In the genomic region with DNA sequence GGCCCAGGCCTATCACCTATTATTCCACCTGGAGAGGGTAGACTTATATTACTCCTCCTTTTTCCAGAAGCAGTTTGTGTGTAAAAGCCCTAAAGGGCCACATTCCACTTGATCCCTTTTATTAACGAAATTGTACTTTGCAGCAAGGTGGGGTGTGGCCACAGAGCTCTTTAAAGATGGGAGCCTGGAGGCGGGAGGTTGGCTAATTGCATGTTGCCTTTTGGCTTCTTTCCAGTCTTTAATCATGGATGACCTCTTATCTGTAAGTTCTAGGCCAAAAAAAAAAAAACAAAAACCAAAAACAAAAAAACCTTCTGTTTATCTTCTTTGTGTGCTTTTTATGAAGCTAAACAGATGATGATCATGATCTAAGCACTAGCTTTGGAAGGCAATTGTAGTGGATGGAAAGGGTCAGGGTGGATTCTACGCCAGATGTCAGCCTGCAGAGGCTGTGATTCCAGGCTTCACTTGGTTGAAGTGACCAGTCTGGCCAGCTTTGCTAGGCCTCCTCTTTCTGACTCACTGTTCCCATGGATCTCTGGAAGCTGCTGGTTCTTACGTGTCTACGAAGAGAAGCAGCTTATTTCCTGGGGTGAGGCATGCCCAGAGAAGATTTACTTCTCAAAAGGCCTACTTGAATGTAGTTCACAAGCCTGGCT, we compare ENCODE assay signal across 9 cellular contexts.
DNase-seq lines count a peak whose midpoint lies in the region; ATAC-seq and TF ChIP-seq lines count a peak whose summit lies in the region.
"Had no signal": no experiment of that assay in that cellular context is flagged by ENCODE, and none has a peak within 500 bp of the region (broad histone marks: within the 10 kb centered on the region; RNA-seq: fewer than 3 reads in every experiment).

No MANE protein-coding gene starts in this region.

- peak; percentile 82 for DNase-seq in BJ (ENCODE audit: low read depth)
- DNase-seq in NCI-H748 treated with DMSO at 0.1 percent for 48 hours (lab: John Stamatoyannopoulos, UW) = peak; percentile 71
- peak; percentile 37 to 81 for DNase-seq in foreskin keratinocyte
- peak; percentile 79 to 87 for DNase-seq in trophoblast cell
- no peak for DNase-seq in pons (ENCODE audit: low spot score)
- DNase-seq: NCI-H510A treated with DMSO at 0.1 percent for 48 hours had no signal

- H2AFZ ChIP-seq in trophoblast cell (ENCODE audit: insufficient read depth, low read length, poor library complexity) = no peak overlapping the region

- H3K14ac ChIP-seq in trophoblast cell (ENCODE audit: low read length) = peak overlapping the region; percentile 18

- H3K27me3 ChIP-seq in BJ (ENCODE audit: control insufficient read depth, insufficient read depth, low read length) = no peaks in the 10 kb centered on the region
- H3K27me3 ChIP-seq in foreskin keratinocyte = no peaks in the 10 kb centered on the region
- no peaks in the 10 kb centered on the region for H3K27me3 ChIP-seq in trophoblast cell (ENCODE audit: insufficient read depth, low read length)

- no peaks in the 10 kb centered on the region for H3K36me3 ChIP-seq in BJ (ENCODE audit: control insufficient read depth, insufficient read depth, low read length)
- H3K36me3 ChIP-seq in trophoblast cell (ENCODE audit: control insufficient read depth in 1 of 2, insufficient read depth in 2 of 2, low read length in 2 of 2) = no peaks in the 10 kb centered on the region

- H3K23ac ChIP-seq in trophoblast cell (ENCODE audit: low read length) = no peak overlapping the region

- ATAC-seq in foreskin keratinocyte = peak; percentile 66
- no peak for ATAC-seq in activated CD4-positive, CD25-positive, alpha-beta regulatory T cell treated with anti-CD3 and anti-CD28 coated beads, Interleukin-2, amount 50 U/mL, for 24 hours
- no peak for ATAC-seq in GM21381 (IDR thresholded peaks at IDR 0.05; ENCODE audit: unreplicated experiment)
- ATAC-seq in GM21528 (IDR thresholded peaks at IDR 0.05; ENCODE audit: low FRiP score, unreplicated experiment) = no peak

- H3K79me1 ChIP-seq in trophoblast cell (ENCODE audit: low read length) = peaks cover 39% of the 10 kb centered on the region

- H3K27ac ChIP-seq in foreskin keratinocyte = no peak overlapping the region
- H3K27ac ChIP-seq in trophoblast cell (ENCODE audit: low read depth, low read length) = peak overlapping the region; percentile 79

- TF ChIP-seq CTCF in BJ (IDR thresholded peaks at IDR 0.05; ENCODE audit: insufficient read depth, low read depth, low read length) (no peak), foreskin keratinocyte (conservative IDR thresholded peaks at IDR 0.05) (no peak)

- no peak overlapping the region for H4K12ac ChIP-seq in trophoblast cell (ENCODE audit: low read depth, low read length)

- no CpG with 5 or more reads among the region's 5 CpGs for WGBS in trophoblast cell (ENCODE audit: extremely low coverage, insufficient coverage, insufficient read length)

- CTCF ChIA-PET in BJ (lab: Yijun Ruan, JAX) = interaction anchor here (0.6 to 1.9 kb wide), 3 partner anchors 26 to 189 kb away, joined by 3 to 4 read pairs (median 4); no protein-coding TSS in a partner anchor

- no peaks in the 10 kb centered on the region for H3K9me3 ChIP-seq in trophoblast cell (ENCODE audit: insufficient read depth, low read depth, low read length)

- POLR2A ChIA-PET in BJ (lab: Charles Lee) = interaction anchor here (0.5 to 0.7 kb wide), 3 partner anchors 18 to 641 kb away, joined by 3 to 13 read pairs (median 5); no protein-coding TSS in a partner anchor

- H3K79me2 ChIP-seq in trophoblast cell (ENCODE audit: control insufficient read depth, insufficient read depth, low read length, poor library complexity) = no peaks in the 10 kb centered on the region

- H3K4me1 ChIP-seq in foreskin keratinocyte = no peaks in the 10 kb centered on the region
- H3K4me1 ChIP-seq in trophoblast cell (ENCODE audit: control insufficient read depth in 1 of 2, insufficient read depth in 2 of 2, low read length in 2 of 2) = peaks cover 23 to 43% of the 10 kb centered on the region in 2 experiments

- peak overlapping the region; percentile 12 for H2BK5ac ChIP-seq in trophoblast cell (ENCODE audit: low read depth, low read length, poor library complexity)

- peak overlapping the region; percentile 36 for H4K91ac ChIP-seq in trophoblast cell (ENCODE audit: low read depth, low read length)

- H3K18ac ChIP-seq in trophoblast cell (ENCODE audit: low read length) = peak overlapping the region; percentile 26

- no peak overlapping the region for H2AK5ac ChIP-seq in trophoblast cell (ENCODE audit: low read length)

- peak overlapping the region; percentile 8 for H3K4me2 ChIP-seq in trophoblast cell (ENCODE audit: low read length)

- peak overlapping the region; percentile 12 for H4K8ac ChIP-seq in trophoblast cell (ENCODE audit: low read depth, low read length)

- no peak overlapping the region for H2BK12ac ChIP-seq in trophoblast cell (ENCODE audit: low read length)

- H3K4me3 ChIP-seq in BJ (ENCODE audit: low read depth, low read length) (no peak overlapping the region), trophoblast cell (ENCODE audit: low read depth, low read length) (no peak overlapping the region)

- peak overlapping the region; percentile 75 for H2BK120ac ChIP-seq in trophoblast cell (ENCODE audit: insufficient read depth, low read length, poor library complexity)

- H3K9ac ChIP-seq in trophoblast cell (ENCODE audit: low read length) = no peak overlapping the region

- H3K4ac ChIP-seq in trophoblast cell (ENCODE audit: low read depth, low read length) = no peak overlapping the region
